10 cellular contexts compared by ENCODE assay signal in genomic region chr12:127355061-127355820, GRCh38.
A peak's percentile ranks its signal among the peaks of the same experiment; 100 is the strongest.
DNase-seq lines count a peak whose midpoint lies in the region; ATAC-seq, FAIRE-seq and TF ChIP-seq lines count a peak whose summit lies in the region.
"Had no signal": no experiment of that assay in that cellular context is flagged by ENCODE, and none has a peak within 500 bp of the region (broad histone marks: within the 10 kb centered on the region; RNA-seq: fewer than 3 reads in every experiment).

No MANE protein-coding gene starts in this region.

- DNase-seq in GM03348 (ENCODE audit: low spot score), result peak; percentile 82
- peak; percentile 64 for DNase-seq in bronchial epithelial cell (ENCODE audit: low read depth)
- DNase-seq in midbrain (lab: John Stamatoyannopoulos, UW), result peak; percentile 2
- DNase-seq in activated effector memory CD4-positive, alpha-beta T cell treated with anti-CD3 and anti-CD28 coated beads, Interleukin-2, amount 50 U/mL, for 16 hours, result no peak
- no peak for DNase-seq in GM20000 (ENCODE audit: low spot score)
- no peak for DNase-seq in activated T-cell treated with anti-CD3 and anti-CD28 coated beads for 4 hours
- DNase-seq: NCI-H2029; stimulated activated CD8-positive, alpha-beta memory T cell treated with anti-CD3 and anti-CD28 coated beads, Interleukin-4, amount 100 ng/mL, for 48 hours had no signal

- no peaks in the 10 kb centered on the region for H3K4me1 ChIP-seq in KMS-11 (ENCODE audit: low read depth, poor library complexity, severe bottlenecking)

- no peak for FAIRE-seq in bronchial epithelial cell (lab: Jason Lieb, UNC)

- H3K9ac ChIP-seq in KMS-11, result no peak overlapping the region

- H2AFZ ChIP-seq in KMS-11 (ENCODE audit: low read depth), result no peak overlapping the region

- H3K4me2 ChIP-seq in KMS-11, result no peak overlapping the region

- H3K27ac ChIP-seq in KMS-11, result no peak overlapping the region

- no peak for ATAC-seq in GM19023 (IDR thresholded peaks at IDR 0.05; ENCODE audit: unreplicated experiment)

- no peaks in the 10 kb centered on the region for H4K20me1 ChIP-seq in KMS-11 (ENCODE audit: insufficient read depth)

- no peaks in the 10 kb centered on the region for H3K79me2 ChIP-seq in KMS-11 (ENCODE audit: insufficient read depth, low read depth)

- 0 out of 2 replicates have a peak, but pooled peaks have one; percentile 22 for TF ChIP-seq CTCF in KMS-11 (conservative IDR thresholded peaks at IDR 0.05; ENCODE audit: low read depth, low read length)
- TF ChIP-seq CTCF in bronchial epithelial cell (IDR thresholded peaks at IDR 0.05; ENCODE audit: insufficient read depth, low read length, severe bottlenecking), result peak; percentile 58
- TF ChIP-seq CTCF in GM20000 (IDR thresholded peaks at IDR 0.05; ENCODE audit: extremely low read depth, missing control alignments), result no peak

- H3K27me3 ChIP-seq in KMS-11 (ENCODE audit: insufficient read depth, low read depth), result no peaks in the 10 kb centered on the region
- no peaks in the 10 kb centered on the region for H3K27me3 ChIP-seq in bronchial epithelial cell (ENCODE audit: control insufficient read depth, insufficient read depth, low read length)

- H3K4me3 ChIP-seq in KMS-11 (IDR thresholded peaks at IDR 0.05; ENCODE audit: insufficient read depth, low read depth, low read length), result no peak overlapping the region
- no peak overlapping the region for H3K4me3 ChIP-seq in bronchial epithelial cell (ENCODE audit: low read depth, low read length)

- H3K36me3 ChIP-seq in KMS-11 (ENCODE audit: insufficient read depth) (no peaks in the 10 kb centered on the region), bronchial epithelial cell (ENCODE audit: control insufficient read depth, insufficient read depth, low read length) (no peaks in the 10 kb centered on the region)

Comparison
In these comparisons a context has a peak if more than half of its experiments do, and no peak if none do; other contexts are left out.
1. DNase-seq: peak in GM03348 (single experiment), bronchial epithelial cell (single experiment) and midbrain (single experiment); none in activated effector memory CD4-positive, alpha-beta T cell treated with anti-CD3 and anti-CD28 coated beads, Interleukin-2, amount 50 U/mL, for 16 hours (single experiment), GM20000 (single experiment) and activated T-cell treated with anti-CD3 and anti-CD28 coated beads for 4 hours (single experiment).